Comparison of ENCODE assay signal across 8 cellular contexts in the genomic region with DNA sequence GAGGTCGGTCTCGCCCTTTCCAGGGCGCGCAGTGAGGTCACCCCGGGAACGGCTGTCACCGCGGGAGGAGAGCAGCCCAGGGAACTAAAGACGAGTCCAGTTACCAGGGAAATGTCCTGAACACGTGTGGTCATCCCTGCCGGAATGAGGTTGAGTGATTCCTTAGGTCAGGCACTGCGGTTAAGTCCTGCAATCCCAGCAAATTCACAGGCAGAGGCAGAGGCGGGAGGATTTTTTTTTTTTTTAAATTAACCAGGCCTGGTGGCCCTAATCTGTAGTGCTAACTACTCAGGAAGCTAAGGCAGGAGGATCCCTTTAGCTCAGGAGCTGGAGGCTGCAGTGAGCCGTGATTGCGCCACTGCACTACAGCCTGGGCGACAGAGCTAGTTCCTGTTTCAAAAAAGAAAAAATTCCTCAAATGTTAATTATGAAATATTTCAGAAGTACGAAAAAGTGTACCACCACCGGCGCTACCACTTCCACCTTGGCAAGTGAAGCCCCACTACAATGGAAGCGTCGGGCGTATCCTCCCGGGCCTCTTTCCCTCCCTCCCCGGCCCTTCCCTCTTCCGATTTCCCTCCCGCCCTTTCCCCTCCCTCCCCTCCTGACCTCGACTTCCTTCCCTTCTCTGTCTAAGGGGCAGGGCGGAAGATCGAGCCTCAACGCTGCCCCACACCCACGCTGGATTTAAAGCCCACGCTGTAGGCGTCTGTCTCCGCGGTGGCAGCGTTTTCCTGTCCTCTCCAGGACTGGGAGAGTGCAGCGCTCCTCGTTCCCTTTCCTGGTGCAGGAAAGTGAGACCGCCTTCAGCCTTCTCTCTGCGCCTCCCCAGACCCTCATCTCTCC. TPM values are rescaled to one million over a fixed set of nuclear protein-coding genes. Genes with fewer than 3 reads are reported as not detected.
DNase-seq lines count a peak whose midpoint lies in the region; ATAC-seq lines count a peak whose summit lies in the region.

No MANE protein-coding gene starts in this region.

- no peaks in the 10 kb centered on the region for H3K36me3 Mint-ChIP-seq in T-helper 17 cell (ENCODE audit: low read depth)
- H3K36me3 Mint-ChIP-seq in stimulated activated naive CD8-positive, alpha-beta T cell treated with anti-CD3 and anti-CD28 coated beads, Interleukin-15, Interleukin-2, amounts not matched to agents 100 ng/mL and 50 ng/mL, for 24 hours (ENCODE audit: low read depth), result peaks cover 4% of the 10 kb centered on the region

- peak overlapping the region; percentile 87 for H3K27ac Mint-ChIP-seq in T-helper 17 cell
- H3K27ac Mint-ChIP-seq in stimulated activated naive CD8-positive, alpha-beta T cell treated with anti-CD3 and anti-CD28 coated beads, Interleukin-15, Interleukin-2, amounts not matched to agents 100 ng/mL and 50 ng/mL, for 24 hours, result peak overlapping the region; percentile 71

- peak; percentile 45 to 51 for ATAC-seq in activated CD4-positive, CD25-positive, alpha-beta regulatory T cell treated with anti-CD3 and anti-CD28 coated beads, Interleukin-2, amount 50 U/mL, for 24 hours
- ATAC-seq in T-helper 17 cell (peak; percentile 74), left lobe of liver (peak; percentile 83), GM21717 (IDR thresholded peaks at IDR 0.05; ENCODE audit: unreplicated experiment) (no peak)

- no peak for DNase-seq in activated CD4-positive, CD25-positive, alpha-beta regulatory T cell (lab: John Stamatoyannopoulos, UW)
- DNase-seq in T-helper 17 cell (peak in 2 of 3 donors; percentile 18 to 24), dermis blood vessel endothelial cell (peak; percentile 56), left lobe of liver (ENCODE audit: low spot score) (peak; percentile 66), NCI-H2107 (lab: John Stamatoyannopoulos, UW) (no peak)

- H3K9me3 ChIP-seq in T-helper 17 cell (ENCODE audit: control insufficient read depth, low read length, poor library complexity, severe bottlenecking), result peaks cover 3% of the 10 kb centered on the region

- H3K27me3 Mint-ChIP-seq in T-helper 17 cell, result no peaks in the 10 kb centered on the region
- peaks cover 11% of the 10 kb centered on the region for H3K27me3 Mint-ChIP-seq in stimulated activated naive CD8-positive, alpha-beta T cell treated with anti-CD3 and anti-CD28 coated beads, Interleukin-15, Interleukin-2, amounts not matched to agents 100 ng/mL and 50 ng/mL, for 24 hours

- H3K9me3 Mint-ChIP-seq in stimulated activated naive CD8-positive, alpha-beta T cell treated with anti-CD3 and anti-CD28 coated beads, Interleukin-15, Interleukin-2, amounts not matched to agents 100 ng/mL and 50 ng/mL, for 24 hours, result no peaks in the 10 kb centered on the region

- peak overlapping the region; percentile 95 for H3K4me3 Mint-ChIP-seq in T-helper 17 cell
- peak overlapping the region; percentile 88 for H3K4me3 Mint-ChIP-seq in stimulated activated naive CD8-positive, alpha-beta T cell treated with anti-CD3 and anti-CD28 coated beads, Interleukin-15, Interleukin-2, amounts not matched to agents 100 ng/mL and 50 ng/mL, for 24 hours

- peaks cover 27% of the 10 kb centered on the region for H3K4me1 Mint-ChIP-seq in T-helper 17 cell
- H3K4me1 Mint-ChIP-seq in stimulated activated naive CD8-positive, alpha-beta T cell treated with anti-CD3 and anti-CD28 coated beads, Interleukin-15, Interleukin-2, amounts not matched to agents 100 ng/mL and 50 ng/mL, for 24 hours (ENCODE audit: low read depth), result peaks cover 37% of the 10 kb centered on the region

RNA-seq across cellular contexts. Expression of gene SLFN11, which starts 27.3 kb away (rescaled TPM):
- total RNA-seq in T-helper 17 cell (10 to 100 TPM; 21.0 to 26.7 TPM), dermis blood vessel endothelial cell (83.3 and 103 TPM in 2 replicates), left lobe of liver (2.7 TPM)

Comparison
In these comparisons a context has a peak if more than half of its experiments do, and no peak if none do; other contexts are left out.
1. DNase-seq: peak in T-helper 17 cell (2 of 3), dermis blood vessel endothelial cell (single experiment) and left lobe of liver (single experiment); none in activated CD4-positive, CD25-positive, alpha-beta regulatory T cell (0 of 4) and NCI-H2107 (single experiment).